Comparison of ENCODE assay signal across 18 cellular contexts in genomic region chr15:22806156-22806555, GRCh38.
"Had no signal": no experiment of that assay in that cellular context is flagged by ENCODE, and none has a peak within 500 bp of the region (broad histone marks: within the 10 kb centered on the region; RNA-seq: fewer than 3 reads in every experiment).

No MANE protein-coding gene starts in this region.

- H3K36me3 Mint-ChIP-seq: naive thymus-derived CD4-positive, alpha-beta T cell; type B pancreatic cell had no signal

- H3K4me3 Mint-ChIP-seq: activated naive CD4-positive, alpha-beta T cell treated with anti-CD3 and anti-CD28 coated beads, Interleukin-2, amount 50 U/mL, for 24 hours; activated T-helper 17 cell treated with anti-CD3 and anti-CD28 coated beads, Interleukin-2, amount 50 U/mL, for 72 hours; naive thymus-derived CD4-positive, alpha-beta T cell; T-cell; type B pancreatic cell had no signal

- H3K9me3 Mint-ChIP-seq: activated naive CD4-positive, alpha-beta T cell treated with anti-CD3 and anti-CD28 coated beads, Interleukin-2, amount 50 U/mL, for 24 hours; activated T-helper 17 cell treated with anti-CD3 and anti-CD28 coated beads, Interleukin-2, amount 50 U/mL, for 72 hours; naive thymus-derived CD4-positive, alpha-beta T cell; T-cell; type B pancreatic cell had no signal

- H3K27me3 Mint-ChIP-seq: activated naive CD4-positive, alpha-beta T cell treated with anti-CD3 and anti-CD28 coated beads, Interleukin-2, amount 50 U/mL, for 24 hours; activated T-helper 17 cell treated with anti-CD3 and anti-CD28 coated beads, Interleukin-2, amount 50 U/mL, for 72 hours; naive thymus-derived CD4-positive, alpha-beta T cell; T-cell; type B pancreatic cell had no signal

- H3K4me1 Mint-ChIP-seq: activated T-helper 17 cell treated with anti-CD3 and anti-CD28 coated beads, Interleukin-2, amount 50 U/mL, for 72 hours had no signal

- FAIRE-seq: pancreas had no signal

- H3K27ac Mint-ChIP-seq: activated naive CD4-positive, alpha-beta T cell treated with anti-CD3 and anti-CD28 coated beads, Interleukin-2, amount 50 U/mL, for 24 hours; activated T-helper 17 cell treated with anti-CD3 and anti-CD28 coated beads, Interleukin-2, amount 50 U/mL, for 72 hours; naive thymus-derived CD4-positive, alpha-beta T cell; T-cell; type B pancreatic cell had no signal

- DNase-seq: activated CD4-positive, alpha-beta T cell treated with anti-CD3 and anti-CD28 coated beads, Interleukin-2, amount 50 U/mL, for 4 hours; activated CD4-positive, CD25-positive, alpha-beta regulatory T cell treated with anti-CD3 and anti-CD28 coated beads, Interleukin-2, amount 50 U/mL, for 72 hours; activated T-cell treated with anti-CD3 and anti-CD28 coated beads for 4 hours; adrenal gland; colonic mucosa; esophagus squamous epithelium; mucosa of descending colon; naive thymus-derived CD4-positive, alpha-beta T cell; pancreas; retina; SK-N-SH; stimulated activated CD4-positive, alpha-beta T cell treated with anti-CD3 and anti-CD28 coated beads, Interleukin-2, amount 100 ng/mL, for 48 hours; stimulated activated naive CD4-positive, alpha-beta T cell treated with Interleukin-2 at 50 U/mL for 16 hours; T-cell; T-helper 9 cell had no signal

- ATAC-seq: activated T-helper 17 cell treated with anti-CD3 and anti-CD28 coated beads, Interleukin-2, amount 50 U/mL, for 72 hours; mucosa of descending colon; naive thymus-derived CD4-positive, alpha-beta T cell; pancreas; T-cell had no signal
